Comparison of ENCODE assay signal across 21 cellular contexts in genomic region chr5:588406-588995, GRCh38. TPM values are rescaled to one million over a fixed set of nuclear protein-coding genes. Genes with fewer than 3 reads are reported as not detected.
DNase-seq lines count a peak whose midpoint lies in the region; ATAC-seq and TF ChIP-seq lines count a peak whose summit lies in the region.
"Had no signal": no experiment of that assay in that cellular context is flagged by ENCODE, and none has a peak within 500 bp of the region (broad histone marks: within the 10 kb centered on the region; RNA-seq: fewer than 3 reads in every experiment).

No MANE protein-coding gene starts in this region.

- TF ChIP-seq RAD21 in neural cell (conservative IDR thresholded peaks at IDR 0.05): no peak

- H3F3A ChIP-seq in neural cell (ENCODE audit: insufficient read depth, low read length, poor library complexity, severe bottlenecking): no peaks in the 10 kb centered on the region
- no peaks in the 10 kb centered on the region for H3F3A ChIP-seq in PC-9 (ENCODE audit: insufficient read depth, low read depth)

- H3K27ac ChIP-seq in RWPE2 (ENCODE audit: poor library complexity, severe bottlenecking) (no peak overlapping the region), neural cell (ENCODE audit: low read length) (no peak overlapping the region), tibial artery (no peak overlapping the region), PC-9 (no peak overlapping the region)
- H3K27ac ChIP-seq: 22Rv1, GM23248, SJCRH30 had no signal

- no peaks in the 10 kb centered on the region for H4K20me1 ChIP-seq in neural cell (ENCODE audit: insufficient read depth)
- no peaks in the 10 kb centered on the region for H4K20me1 ChIP-seq in PC-9 (ENCODE audit: insufficient read depth)

- H3K4me1 ChIP-seq in RWPE2 (ENCODE audit: insufficient read depth, poor library complexity, severe bottlenecking) (no peaks in the 10 kb centered on the region), tibial artery (no peaks in the 10 kb centered on the region), PC-9 (replicated peaks; ENCODE audit: insufficient read depth) (no peaks in the 10 kb centered on the region)
- H3K4me1 ChIP-seq: SJCRH30 had no signal

- H3K4me2 ChIP-seq in neural cell (ENCODE audit: low read length) (no peak overlapping the region), PC-9 (no peak overlapping the region)

- H3K79me2 ChIP-seq in neural cell (replicated peaks; ENCODE audit: insufficient read depth, low read length): no peaks in the 10 kb centered on the region
- H3K79me2 ChIP-seq in PC-9 (ENCODE audit: low read depth): no peaks in the 10 kb centered on the region

- no peaks in the 10 kb centered on the region for H3K36me3 ChIP-seq in RWPE2 (ENCODE audit: low read depth)
- H3K36me3 ChIP-seq in neural cell (ENCODE audit: insufficient read depth, low read length): no peaks in the 10 kb centered on the region
- no peaks in the 10 kb centered on the region for H3K36me3 ChIP-seq in tibial artery
- H3K36me3 ChIP-seq in PC-9 (ENCODE audit: low read depth): no peaks in the 10 kb centered on the region
- H3K36me3 ChIP-seq: SJCRH30 had no signal

- ATAC-seq in RWPE2 (ENCODE audit: low read depth) (no peak), GM21360 (IDR thresholded peaks at IDR 0.05; ENCODE audit: unreplicated experiment) (no peak)
- ATAC-seq: Right ventricle myocardium inferior had no signal

- POLR2A ChIA-PET in PC-9 (lab: Charles Lee; ENCODE audit: unreplicated experiment): no interaction called here

- H3K9me3 ChIP-seq in RWPE2 (ENCODE audit: severe bottlenecking) (peaks cover 3% of the 10 kb centered on the region), neural cell (ENCODE audit: low read length) (no peaks in the 10 kb centered on the region), tibial artery (no peaks in the 10 kb centered on the region), PC-9 (ENCODE audit: insufficient read depth, low read depth) (no peaks in the 10 kb centered on the region)
- H3K9me3 ChIP-seq: SJCRH30 had no signal

- no peak for TF ChIP-seq EP300 in neural cell (conservative IDR thresholded peaks at IDR 0.05; ENCODE audit: poor library complexity, severe bottlenecking)

- H2AFZ ChIP-seq in neural cell (ENCODE audit: low read depth, low read length): no peak overlapping the region
- no peak overlapping the region for H2AFZ ChIP-seq in PC-9
- H2AFZ ChIP-seq: GM23248 had no signal

- no peak overlapping the region for H3K9ac ChIP-seq in neural cell (ENCODE audit: low read length)
- H3K9ac ChIP-seq: GM23248 had no signal

- DNase-seq in NCI-H748 (lab: John Stamatoyannopoulos, UW; ENCODE audit: unreplicated experiment): peak; percentile 65
- DNase-seq in NCI-H748 treated with DMSO at 0.1 percent for 48 hours (lab: John Stamatoyannopoulos, UW): no peak
- DNase-seq in RWPE2 (ENCODE audit: low spot score): peak; percentile 52
- DNase-seq in tibial artery: peak; percentile 1 to 42
- DNase-seq in NOMO-1 (lab: John Stamatoyannopoulos, UW; ENCODE audit: unreplicated experiment in 2 of 2): no peak
- no peak for DNase-seq in PC-9
- DNase-seq: DMS153, DND-41, GM23248, H9, KBM-7, NCI-H1105, NCI-H1436 treated with DMSO at 0.1 percent for 48 hours, NCI-H187 treated with DMSO at 0.1 percent for 48 hours, NCI-H2107, NCI-H524, SJCRH30 had no signal

- H3K4me3 ChIP-seq in RWPE2 (ENCODE audit: severe bottlenecking) (no peak overlapping the region), neural cell (ENCODE audit: low read length) (no peak overlapping the region), tibial artery (no peak overlapping the region), PC-9 (no peak overlapping the region)
- H3K4me3 ChIP-seq: GM23248, SJCRH30 had no signal

- TF ChIP-seq CTCF in RWPE2 (IDR thresholded peaks at IDR 0.05; ENCODE audit: poor library complexity, severe bottlenecking) (no peak), neural cell (IDR thresholded peaks at IDR 0.05; ENCODE audit: poor library complexity, severe bottlenecking) (no peak), tibial artery (IDR thresholded peaks at IDR 0.05) (no peak), PC-9 (conservative IDR thresholded peaks at IDR 0.05) (no peak)

- H3K27me3 ChIP-seq in RWPE2 (ENCODE audit: insufficient read depth, poor library complexity, severe bottlenecking): peaks cover 26% of the 10 kb centered on the region
- H3K27me3 ChIP-seq in neural cell (ENCODE audit: insufficient read depth, low read depth, low read length): no peaks in the 10 kb centered on the region
- peaks cover 0 to 16% of the 10 kb centered on the region in 2 donors for H3K27me3 ChIP-seq in tibial artery
- H3K27me3 ChIP-seq in PC-9 (ENCODE audit: insufficient read depth, low read depth): peaks cover 86% of the 10 kb centered on the region
- H3K27me3 ChIP-seq: SJCRH30 had no signal

- CTCF ChIA-PET in PC-9 (lab: Charles Lee): no interaction called here

- H3K9me2 ChIP-seq in neural cell (ENCODE audit: insufficient read depth, low read length): no peaks in the 10 kb centered on the region
- H3K9me2 ChIP-seq in PC-9 (ENCODE audit: insufficient read depth): no peaks in the 10 kb centered on the region

- BruUV-seq in PC-9 (replicated peaks; lab: Mats Ljungman, UMichigan): no TSS peak

- intact Hi-C loops in tibial artery (cut with DNase I; ENCODE audit: low total_unique reads): no loop called here
- intact Hi-C loops in PC-9 (cut with micrococcal nuclease; ENCODE audit: unreplicated experiment): no loop called here

TF ChIP-seq in neural cell, 6 proteins besides CTCF, POLR2A, EP300 and RAD21:
- no peak for TF ChIP-seq MXI1 (conservative IDR thresholded peaks at IDR 0.05; ENCODE audit: poor library complexity, severe bottlenecking)
- TF ChIP-seq POLR2AphosphoS5 (IDR thresholded peaks at IDR 0.05): peak; percentile 33

RNA-seq across cellular contexts. Expression of gene CEP72, which starts 23.6 kb away (rescaled TPM):
- polyA plus RNA-seq in neural cell: 5.9 and 7.0 TPM in 2 replicates
- 6.1 and 7.5 TPM in 2 replicates for polyA minus RNA-seq in neural cell
- total RNA-seq in PC-9 (2021): 83.3 and 86.8 TPM in 2 replicates

Comparison
In these comparisons a context has a peak if more than half of its experiments do, and no peak if none do; other contexts are left out.
1. DNase-seq: peak in NCI-H748 (single experiment), RWPE2 (single experiment) and tibial artery (2 of 2); none in NCI-H748 treated with DMSO at 0.1 percent for 48 hours (single experiment), NOMO-1 (0 of 2) and PC-9 (0 of 2).